ENCODE assay signal across 20 cellular contexts in the genomic region with DNA sequence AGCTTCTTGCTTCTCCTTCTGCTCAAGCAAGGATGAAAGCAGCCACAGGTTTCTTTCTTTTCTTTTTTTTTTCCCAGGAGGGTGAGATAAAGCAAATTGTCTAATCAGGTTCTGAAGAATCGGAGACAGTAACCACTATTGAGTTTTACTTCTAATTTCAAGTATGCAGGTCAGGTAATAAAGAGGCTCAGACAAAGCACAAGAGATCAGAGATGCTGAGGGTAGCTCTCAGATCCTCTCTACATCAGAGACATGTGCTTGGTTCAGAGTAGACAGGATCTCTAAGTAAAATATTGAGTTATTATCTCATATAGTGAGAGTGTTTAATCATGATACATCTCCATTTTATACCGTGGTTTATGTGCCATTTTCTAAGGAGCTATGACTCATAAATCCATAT.
DNase-seq lines count a peak whose midpoint lies in the region; ATAC-seq lines count a peak whose summit lies in the region.
"Had no signal": no experiment of that assay in that cellular context is flagged by ENCODE, and none has a peak within 500 bp of the region (broad histone marks: within the 10 kb centered on the region; RNA-seq: fewer than 3 reads in every experiment).

No MANE protein-coding gene starts in this region.

- peaks cover 9% of the 10 kb centered on the region for H3K4me1 Mint-ChIP-seq in memory B cell
- H3K4me1 Mint-ChIP-seq: CD8-positive, alpha-beta memory T cell had no signal

- peak overlapping the region; percentile 51 for H3K27ac Mint-ChIP-seq in memory B cell
- H3K27ac Mint-ChIP-seq: activated naive CD4-positive, alpha-beta T cell treated with anti-CD3 and anti-CD28 coated beads, Interleukin-2, amount 10 ng/mL, durations not matched to agents 7 days and 5 days; natural killer cell treated with Interleukin-12 subunit alpha and Interleukin-12 subunit beta and Interleukin-15 and Interleukin-18, amount 100 ng/mL, for 72 hours had no signal

- no peaks in the 10 kb centered on the region for H3K36me3 Mint-ChIP-seq in memory B cell

- no peaks in the 10 kb centered on the region for H3K27me3 Mint-ChIP-seq in memory B cell
- H3K27me3 Mint-ChIP-seq: activated naive CD4-positive, alpha-beta T cell treated with anti-CD3 and anti-CD28 coated beads, Interleukin-2, amount 10 ng/mL, durations not matched to agents 7 days and 5 days had no signal

- no peak overlapping the region for H3K4me3 Mint-ChIP-seq in memory B cell
- H3K4me3 Mint-ChIP-seq: activated naive CD4-positive, alpha-beta T cell treated with anti-CD3 and anti-CD28 coated beads, Interleukin-2, amount 10 ng/mL, durations not matched to agents 7 days and 5 days; CD8-positive, alpha-beta memory T cell; natural killer cell treated with Interleukin-12 subunit alpha and Interleukin-12 subunit beta and Interleukin-15 and Interleukin-18, amount 100 ng/mL, for 72 hours had no signal

- peaks cover 2% of the 10 kb centered on the region for H3K9me3 Mint-ChIP-seq in memory B cell
- H3K9me3 Mint-ChIP-seq: natural killer cell treated with Interleukin-12 subunit alpha and Interleukin-12 subunit beta and Interleukin-15 and Interleukin-18, amount 100 ng/mL, for 72 hours had no signal

- no peak for DNase-seq in activated CD4-positive, CD25-positive, alpha-beta regulatory T cell (lab: John Stamatoyannopoulos, UW)
- DNase-seq in memory B cell (ENCODE audit: low spot score in 2 of 2) (no peak), NK-92 (lab: John Stamatoyannopoulos, UW; ENCODE audit: unreplicated experiment) (no peak)
- DNase-seq: activated CD4-positive, alpha-beta T cell treated with anti-CD3 and anti-CD28 coated beads for 48 hours; activated naive CD4-positive, alpha-beta T cell treated with anti-CD3 and anti-CD28 coated beads, Interleukin-2, amount 10 ng/mL, durations not matched to agents 7 days and 5 days; activated T-cell treated with anti-CD3 and anti-CD28 coated beads, Interleukin-2, amount 50 U/mL, for 48 hours; AML-193; CD8-positive, alpha-beta memory T cell; NCI-H2171; NCI-H510A treated with DMSO at 0.1 percent for 48 hours; NK-92 treated with Interleukin-12 subunit alpha and Interleukin-12 subunit beta, amount 100 ng/mL, for 24 hours; Peyer's patch; upper lobe of right lung had no signal

- ATAC-seq in activated CD4-positive, CD25-positive, alpha-beta regulatory T cell treated with anti-CD3 and anti-CD28 coated beads, Interleukin-2, amount 50 U/mL, for 24 hours, result peak; percentile 38 to 48
- ATAC-seq in GM21723 (IDR thresholded peaks at IDR 0.05; ENCODE audit: unreplicated experiment) (peak; percentile 72), HG03442 (IDR thresholded peaks at IDR 0.05; ENCODE audit: unreplicated experiment) (peak; percentile 55), memory B cell (ENCODE audit: low read depth) (no peak), GM21447 (IDR thresholded peaks at IDR 0.05; ENCODE audit: unreplicated experiment) (no peak), HG03039 (IDR thresholded peaks at IDR 0.05; ENCODE audit: unreplicated experiment) (no peak)
- ATAC-seq: gastroesophageal sphincter; natural killer cell treated with Interleukin-12 subunit alpha and Interleukin-12 subunit beta and Interleukin-15 and Interleukin-18, amount 100 ng/mL, for 72 hours; upper lobe of right lung had no signal

Comparison
In these comparisons a context has a peak if more than half of its experiments do, and no peak if none do; other contexts are left out.
1. ATAC-seq: peak in activated CD4-positive, CD25-positive, alpha-beta regulatory T cell treated with anti-CD3 and anti-CD28 coated beads, Interleukin-2, amount 50 U/mL, for 24 hours (2 of 2), GM21723 (single experiment) and HG03442 (single experiment); none in memory B cell (single experiment), GM21447 (single experiment) and HG03039 (single experiment).